In the genomic region with DNA sequence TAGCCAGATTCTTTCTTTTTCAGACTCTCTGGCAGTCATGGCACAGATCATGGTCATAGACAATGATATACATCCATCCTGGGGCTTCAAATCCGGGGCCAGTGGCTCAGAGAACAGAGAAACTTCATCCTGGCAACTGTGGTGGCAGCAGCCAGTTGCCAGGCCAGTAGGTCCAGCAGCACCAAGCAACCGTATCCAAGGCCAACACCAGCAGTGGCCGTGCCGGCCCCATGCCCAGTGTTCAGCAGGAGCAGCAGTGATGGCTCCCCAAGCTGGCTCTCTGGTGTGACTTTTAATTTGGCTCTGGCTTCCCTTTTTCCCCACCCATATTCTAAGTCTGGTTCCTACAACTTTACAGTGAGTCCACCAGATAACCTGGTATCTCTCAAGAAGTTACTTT, we compare ENCODE assay signal across 15 cellular contexts.
"Had no signal": no experiment of that assay in that cellular context is flagged by ENCODE, and none has a peak within 500 bp of the region (broad histone marks: within the 10 kb centered on the region; RNA-seq: fewer than 3 reads in every experiment).

No MANE protein-coding gene starts in this region.

- DNase-seq: islet precursor cell; left ventricle myocardium inferior; midbrain; mucosa of descending colon; naive thymus-derived CD4-positive, alpha-beta T cell; pancreas; retina; right cardiac atrium; stimulated activated CD4-positive, alpha-beta T cell treated with anti-CD3 and anti-CD28 coated beads, Interleukin-12 subunit alpha, Interleukin-12 subunit beta, amount 100 ng/mL, for 4 hours; stimulated activated CD4-positive, alpha-beta T cell treated with anti-CD3 and anti-CD28 coated beads, Interleukin-15, amount 100 ng/mL, for 24 hours; stimulated activated CD4-positive, alpha-beta T cell treated with anti-CD3 and anti-CD28 coated beads, Interleukin-2, amount 100 ng/mL, for 24 hours; stimulated activated CD4-positive, alpha-beta T cell treated with anti-CD3 and anti-CD28 coated beads, Interleukin-4, amount 100 ng/mL, for 1 hour; stimulated activated naive B cell treated with anti-CD40 and anti-IgM and Interleukin-4, amounts not matched to agents 10 μg/mL and 1 μg/mL and 100 μg/mL, for 72 hours; uterus had no signal

- ATAC-seq: mucosa of descending colon; naive thymus-derived CD4-positive, alpha-beta T cell; pancreas; right cardiac atrium; sciatic nerve; stimulated activated naive B cell treated with anti-CD40 and anti-IgM and Interleukin-4, amounts not matched to agents 10 μg/mL and 1 μg/mL and 100 μg/mL, for 72 hours had no signal
